Comparison of ENCODE assay signal across 10 cellular contexts in the genomic region with DNA sequence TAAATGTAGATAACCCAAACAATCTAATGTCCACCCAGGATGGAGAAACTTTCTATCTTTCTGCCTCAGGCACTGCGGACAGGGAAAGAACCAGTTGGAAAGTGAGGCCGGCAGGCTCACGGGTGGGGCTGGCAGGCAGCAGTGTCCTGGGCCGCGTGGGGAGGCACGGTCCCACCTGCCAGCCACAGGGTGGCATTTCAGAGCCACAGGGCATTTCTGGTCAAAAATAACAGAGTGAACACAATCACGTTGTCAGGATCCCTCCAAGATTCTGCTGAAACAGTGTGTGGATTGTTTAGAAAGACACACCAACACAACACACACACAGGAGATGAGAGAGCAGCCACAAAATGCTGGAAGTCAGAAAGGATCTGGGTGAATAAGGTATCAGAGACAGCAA.
DNase-seq lines count a peak whose midpoint lies in the region; ATAC-seq and TF ChIP-seq lines count a peak whose summit lies in the region.
"Had no signal": no experiment of that assay in that cellular context is flagged by ENCODE, and none has a peak within 500 bp of the region (broad histone marks: within the 10 kb centered on the region; RNA-seq: fewer than 3 reads in every experiment).

No MANE protein-coding gene starts in this region.

- peaks cover 2% of the 10 kb centered on the region for H3K79me2 ChIP-seq in fibroblast of lung (ENCODE audit: control insufficient read depth, insufficient read depth, low read length)

- peaks cover 2 to 11% of the 10 kb centered on the region in 2 donors for H3K36me3 Mint-ChIP-seq in stimulated activated naive B cell treated with anti-CD40 and anti-IgM and Interleukin-4, amounts not matched to agents 10 μg/mL and 1 μg/mL and 100 μg/mL, for 72 hours

- H3K27me3 ChIP-seq in BLaER1 (no peaks in the 10 kb centered on the region), SJSA1 (replicated peaks) (no peaks in the 10 kb centered on the region), fibroblast of lung (ENCODE audit: control insufficient read depth, insufficient read depth, low read length) (no peaks in the 10 kb centered on the region)

- H3K9me3 ChIP-seq in BLaER1 (no peaks in the 10 kb centered on the region), SJSA1 (replicated peaks) (no peaks in the 10 kb centered on the region), fibroblast of lung (ENCODE audit: control insufficient read depth, insufficient read depth, low read depth, low read length) (no peaks in the 10 kb centered on the region)

- TF ChIP-seq CTCF in fibroblast of lung (conservative IDR thresholded peaks at IDR 0.05 in 1 of 2, IDR thresholded peaks at IDR 0.05 in 1 of 2; ENCODE audit: low read depth in 1 of 2, low read length in 2 of 2): no peak

- no peak overlapping the region for H3K4me3 Mint-ChIP-seq in stimulated activated naive B cell treated with anti-CD40 and anti-IgM and Interleukin-4, amounts not matched to agents 10 μg/mL and 1 μg/mL and 100 μg/mL, for 72 hours

- peak overlapping the region; percentile 74 for H3K4me2 ChIP-seq in BLaER1
- H3K4me2 ChIP-seq in fibroblast of lung (ENCODE audit: extremely low read depth, insufficient read depth, low read length): no peak overlapping the region
- H3K4me2 ChIP-seq: KMS-11 had no signal

- H3K27ac ChIP-seq in BLaER1: peak overlapping the region; percentile 62
- peak overlapping the region; percentile 80 for H3K27ac ChIP-seq in SJSA1
- H3K27ac ChIP-seq in fibroblast of lung (ENCODE audit: insufficient read depth, low read length): peak overlapping the region; percentile 48
- H3K27ac ChIP-seq: KMS-11 had no signal

- H3K9ac ChIP-seq in BLaER1: no peak overlapping the region
- no peak overlapping the region for H3K9ac ChIP-seq in fibroblast of lung (ENCODE audit: insufficient read depth, low read length)
- H3K9ac ChIP-seq: KMS-11 had no signal

- H3K27me3 Mint-ChIP-seq in stimulated activated naive B cell treated with anti-CD40 and anti-IgM and Interleukin-4, amounts not matched to agents 10 μg/mL and 1 μg/mL and 100 μg/mL, for 72 hours: no peaks in the 10 kb centered on the region

- peaks cover 45 to 66% of the 10 kb centered on the region in 2 donors for H3K4me1 Mint-ChIP-seq in stimulated activated naive B cell treated with anti-CD40 and anti-IgM and Interleukin-4, amounts not matched to agents 10 μg/mL and 1 μg/mL and 100 μg/mL, for 72 hours

- H2AFZ ChIP-seq in fibroblast of lung (ENCODE audit: low read length): no peak overlapping the region

- no peaks in the 10 kb centered on the region for H3K36me3 ChIP-seq in BLaER1
- no peaks in the 10 kb centered on the region for H3K36me3 ChIP-seq in SJSA1
- H3K36me3 ChIP-seq in fibroblast of lung (ENCODE audit: control insufficient read depth, insufficient read depth, low read length): no peaks in the 10 kb centered on the region

- DNase-seq in SJSA1 (ENCODE audit: low read depth in 1 of 2, low spot score in 2 of 2) (no peak), fibroblast of lung (ENCODE audit: low read depth in 2 of 2) (no peak), pons (ENCODE audit: low spot score) (peak; percentile 82), AG20443 (ENCODE audit: low spot score) (no peak)
- no peak for DNase-seq in stimulated activated naive B cell treated with anti-CD40 and anti-IgM and Interleukin-4, amounts not matched to agents 10 μg/mL and 1 μg/mL and 100 μg/mL, for 72 hours
- DNase-seq: stimulated activated CD4-positive, alpha-beta T cell treated with anti-CD3 and anti-CD28 coated beads, Interleukin-2, amount 100 ng/mL, for 24 hours had no signal

- H3K4me3 ChIP-seq in BLaER1 (no peak overlapping the region), SJSA1 (no peak overlapping the region), fibroblast of lung (replicated peaks in 1 of 4; ENCODE audit: control extremely low read depth in 1 of 4, insufficient read depth in 1 of 4, low read depth in 3 of 4, low read length in 4 of 4) (no peak overlapping the region)

- no peak overlapping the region for H3K27ac Mint-ChIP-seq in stimulated activated naive B cell treated with anti-CD40 and anti-IgM and Interleukin-4, amounts not matched to agents 10 μg/mL and 1 μg/mL and 100 μg/mL, for 72 hours

- H4K20me1 ChIP-seq in BLaER1: peaks cover 57% of the 10 kb centered on the region
- H4K20me1 ChIP-seq in fibroblast of lung (ENCODE audit: control insufficient read depth, extremely low read depth, insufficient read depth, low read length): no peaks in the 10 kb centered on the region

- ATAC-seq in HG02884 (IDR thresholded peaks at IDR 0.05; ENCODE audit: unreplicated experiment): no peak
- no peak for ATAC-seq in HG03095 (IDR thresholded peaks at IDR 0.05; ENCODE audit: unreplicated experiment)
- no peak for ATAC-seq in stimulated activated naive B cell treated with anti-CD40 and anti-IgM and Interleukin-4, amounts not matched to agents 10 μg/mL and 1 μg/mL and 100 μg/mL, for 72 hours (replicated peaks)

- no peaks in the 10 kb centered on the region for H3K9me3 Mint-ChIP-seq in stimulated activated naive B cell treated with anti-CD40 and anti-IgM and Interleukin-4, amounts not matched to agents 10 μg/mL and 1 μg/mL and 100 μg/mL, for 72 hours

- H3K4me1 ChIP-seq in BLaER1 (peaks cover 99% of the 10 kb centered on the region), SJSA1 (replicated peaks) (peaks cover 40% of the 10 kb centered on the region), fibroblast of lung (ENCODE audit: control insufficient read depth, extremely low read depth, insufficient read depth, low read length) (peaks cover 35% of the 10 kb centered on the region)
